In genomic region chr6:87668006-87668405, GRCh38 we compare ENCODE assay signal across 22 cellular contexts. TPM values are rescaled to one million over a fixed set of nuclear protein-coding genes. Genes with fewer than 3 reads are reported as not detected.
A peak's percentile ranks its signal among the peaks of the same experiment; 100 is the strongest.
DNase-seq lines count a peak whose midpoint lies in the region; ATAC-seq and TF ChIP-seq lines count a peak whose summit lies in the region.
"Had no signal": no experiment of that assay in that cellular context is flagged by ENCODE, and none has a peak within 500 bp of the region (broad histone marks: within the 10 kb centered on the region; RNA-seq: fewer than 3 reads in every experiment).

No MANE protein-coding gene starts in this region.

- TF ChIP-seq POLR2A in right lobe of liver (IDR thresholded peaks at IDR 0.05): no peak

- H3K36me3 ChIP-seq in SK-N-MC (ENCODE audit: insufficient read depth, low read length) (peaks cover 61% of the 10 kb centered on the region), right lobe of liver (no peaks in the 10 kb centered on the region), SK-N-SH (replicated peaks in 1 of 2; ENCODE audit: control insufficient read depth in 1 of 2, insufficient read depth in 2 of 2, low read length in 1 of 2) (peaks cover 51 to 58% of the 10 kb centered on the region in 2 experiments)
- H3K36me3 ChIP-seq in naive thymus-derived CD4-positive, alpha-beta T cell (ENCODE audit: control insufficient read depth in 2 of 3, insufficient read depth in 3 of 3, low read length in 3 of 3): peaks cover 0 to 27% (median 0%) of the 10 kb centered on the region in 3 experiments

- no peaks in the 10 kb centered on the region for H3K27me3 Mint-ChIP-seq in progenitor cell of endocrine pancreas
- H3K27me3 Mint-ChIP-seq in naive thymus-derived CD4-positive, alpha-beta T cell: no peaks in the 10 kb centered on the region
- H3K27me3 Mint-ChIP-seq: CD4-positive, alpha-beta T cell had no signal

- H3K4me1 ChIP-seq in right lobe of liver: peaks cover 0 to 84% (median 20%) of the 10 kb centered on the region in 4 donors
- H3K4me1 ChIP-seq in naive thymus-derived CD4-positive, alpha-beta T cell (ENCODE audit: control insufficient read depth in 2 of 2, insufficient read depth in 2 of 2, low read length in 2 of 2): no peaks in the 10 kb centered on the region
- H3K4me1 ChIP-seq in SK-N-SH (ENCODE audit: control insufficient read depth in 1 of 2, insufficient read depth in 2 of 2, low read depth in 1 of 2, low read length in 1 of 2): 0 out of 4 replicates have a peak, but pooled peaks cover 0 to 5% of the 10 kb centered on the region in 2 experiments
- H3K4me1 ChIP-seq: BE2C had no signal

- H3K9ac ChIP-seq in SK-N-MC (ENCODE audit: insufficient read length) (no peak overlapping the region), SK-N-SH (no peak overlapping the region)
- H3K9ac ChIP-seq: BLaER1 treated with 17β-estradiol and CSF1 and Interleukin-3, amounts not matched to agents 10 nM and 100 nM; GM23248 had no signal

- no peaks in the 10 kb centered on the region for H3K79me2 ChIP-seq in SK-N-SH (ENCODE audit: insufficient read depth)

- H3K36me3 Mint-ChIP-seq in progenitor cell of endocrine pancreas (ENCODE audit: insufficient read depth): peaks cover 14% of the 10 kb centered on the region
- peaks cover 3 to 37% (median 18%) of the 10 kb centered on the region in 5 donors for H3K36me3 Mint-ChIP-seq in naive thymus-derived CD4-positive, alpha-beta T cell

- peak overlapping the region; percentile 88 for H3K27ac Mint-ChIP-seq in progenitor cell of endocrine pancreas
- H3K27ac Mint-ChIP-seq in naive thymus-derived CD4-positive, alpha-beta T cell: peak overlapping the region in 2 of 9 donors; percentile 11 to 21
- H3K27ac Mint-ChIP-seq: CD4-positive, alpha-beta T cell had no signal

- no peak overlapping the region for H3K4me3 Mint-ChIP-seq in progenitor cell of endocrine pancreas (ENCODE audit: low read depth)
- H3K4me3 Mint-ChIP-seq in naive thymus-derived CD4-positive, alpha-beta T cell: no peak overlapping the region
- H3K4me3 Mint-ChIP-seq: CD14-positive monocyte; CD4-positive, alpha-beta T cell; CD8-positive, alpha-beta memory T cell had no signal

- CTCF ChIA-PET in naive thymus-derived CD4-positive, alpha-beta T cell (lab: Charles Lee): interaction anchor here (0.6 kb wide), 1 partner anchor 41 kb away, joined by 6 read pairs; no protein-coding TSS in a partner anchor
- CTCF ChIA-PET in SK-N-SH (lab: Yijun Ruan, JAX): no interaction called here

- H3K27me3 ChIP-seq in right lobe of liver: no peaks in the 10 kb centered on the region
- no peaks in the 10 kb centered on the region for H3K27me3 ChIP-seq in naive thymus-derived CD4-positive, alpha-beta T cell (ENCODE audit: control insufficient read depth in 2 of 2, insufficient read depth in 2 of 2, low read length in 2 of 2)
- H3K27me3 ChIP-seq in SK-N-SH (ENCODE audit: insufficient read depth): no peaks in the 10 kb centered on the region
- H3K27me3 ChIP-seq: BE2C; BLaER1 treated with 17β-estradiol and CSF1 and Interleukin-3, amounts not matched to agents 10 nM and 100 nM had no signal

- POLR2A ChIA-PET in naive thymus-derived CD4-positive, alpha-beta T cell (lab: Charles Lee): interaction anchor here (0.7 kb wide), 1 partner anchor 25 kb away, joined by 3 read pairs; no protein-coding TSS in a partner anchor
- POLR2A ChIA-PET in SK-N-SH (lab: Yijun Ruan, JAX): no interaction called here

- H3K9me3 ChIP-seq in SK-N-MC (ENCODE audit: low read depth, low read length): no peaks in the 10 kb centered on the region
- H3K9me3 ChIP-seq in right lobe of liver: no peaks in the 10 kb centered on the region
- H3K9me3 ChIP-seq in naive thymus-derived CD4-positive, alpha-beta T cell (ENCODE audit: control insufficient read depth in 2 of 3, low read length in 3 of 3): no peaks in the 10 kb centered on the region
- H3K9me3 ChIP-seq in SK-N-SH: no peaks in the 10 kb centered on the region
- H3K9me3 ChIP-seq: BE2C; BLaER1 treated with 17β-estradiol and CSF1 and Interleukin-3, amounts not matched to agents 10 nM and 100 nM had no signal

- no peaks in the 10 kb centered on the region for H3K9me3 Mint-ChIP-seq in progenitor cell of endocrine pancreas (ENCODE audit: low read depth)
- no peaks in the 10 kb centered on the region for H3K9me3 Mint-ChIP-seq in naive thymus-derived CD4-positive, alpha-beta T cell
- H3K9me3 Mint-ChIP-seq: CD14-positive monocyte; CD4-positive, alpha-beta T cell; CD8-positive, alpha-beta memory T cell had no signal

- intact Hi-C loops in right lobe of liver (cut with DNase I): no loop called here
- intact Hi-C loops in naive thymus-derived CD4-positive, alpha-beta T cell (cut with micrococcal nuclease): no loop called here

- peaks cover 15% of the 10 kb centered on the region for H3K4me1 Mint-ChIP-seq in progenitor cell of endocrine pancreas (ENCODE audit: low read depth)
- peaks cover 12 to 23% (median 16%) of the 10 kb centered on the region in 7 donors for H3K4me1 Mint-ChIP-seq in naive thymus-derived CD4-positive, alpha-beta T cell

- no peak overlapping the region for H3K4me3 ChIP-seq in SK-N-MC
- no peak overlapping the region for H3K4me3 ChIP-seq in right lobe of liver
- no peak overlapping the region for H3K4me3 ChIP-seq in naive thymus-derived CD4-positive, alpha-beta T cell (ENCODE audit: low read length)
- H3K4me3 ChIP-seq in SK-N-SH (ENCODE audit: low read depth in 2 of 2, low read length in 1 of 2): no peak overlapping the region
- H3K4me3 ChIP-seq: BLaER1 treated with 17β-estradiol and CSF1 and Interleukin-3, amounts not matched to agents 10 nM and 100 nM; GM23248 had no signal

- no peak overlapping the region for H2AFZ ChIP-seq in SK-N-SH (ENCODE audit: low read depth)
- H2AFZ ChIP-seq: GM23248 had no signal

- DNase-seq in SK-N-MC (ENCODE audit: low read depth, low spot score) (no peak), left lobe of liver (ENCODE audit: low spot score) (no peak), right lobe of liver (no peak), progenitor cell of endocrine pancreas (ENCODE audit: low spot score, unreplicated experiment) (no peak), SK-N-SH (no peak)
- DNase-seq in naive thymus-derived CD4-positive, alpha-beta T cell: no peak
- DNase-seq: AML-193; BE2C; CD4-positive, alpha-beta T cell; CD8-positive, alpha-beta memory T cell; DMS 273 treated with DMSO at 0.1 percent for 48 hours; DMS79; EL; GDM1; GM23248; H7; HCEC 1CT had no signal

- ATAC-seq in left lobe of liver (peak; percentile 13), right lobe of liver (peak in 3 of 4 donors; percentile 2 to 11 (median 4)), GM18873 (IDR thresholded peaks at IDR 0.05; ENCODE audit: low FRiP score, unreplicated experiment) (no peak), GM21390 (IDR thresholded peaks at IDR 0.05; ENCODE audit: unreplicated experiment) (no peak)
- ATAC-seq in naive thymus-derived CD4-positive, alpha-beta T cell: no peak

- H3F3A ChIP-seq in SK-N-SH (replicated peaks; ENCODE audit: insufficient read depth): peaks cover 13% of the 10 kb centered on the region

- 0 out of 2 replicates have a peak overlapping the region, but pooled peaks have one; percentile 16 for H3K27ac ChIP-seq in SK-N-MC
- peak overlapping the region; percentile 30 to 79 (median 41) for H3K27ac ChIP-seq in right lobe of liver
- no peak overlapping the region for H3K27ac ChIP-seq in naive thymus-derived CD4-positive, alpha-beta T cell (ENCODE audit: low read depth, low read length)
- no peak overlapping the region for H3K27ac ChIP-seq in SK-N-SH (ENCODE audit: low read depth in 2 of 2, low read length in 1 of 2)
- H3K27ac ChIP-seq: 22Rv1; BLaER1 treated with 17β-estradiol and CSF1 and Interleukin-3, amounts not matched to agents 10 nM and 100 nM; GM23248 had no signal

- no peaks in the 10 kb centered on the region for H3K9me2 ChIP-seq in SK-N-SH

- no peak for TF ChIP-seq CTCF in right lobe of liver (IDR thresholded peaks at IDR 0.05)
- no peak for TF ChIP-seq CTCF in progenitor cell of endocrine pancreas (IDR thresholded peaks at IDR 0.05; ENCODE audit: unreplicated experiment)
- no peak for TF ChIP-seq CTCF in SK-N-SH (IDR thresholded peaks at IDR 0.05)

- no peaks in the 10 kb centered on the region for H4K20me1 ChIP-seq in SK-N-SH (ENCODE audit: insufficient read depth)

- TF ChIP-seq EP300 in SK-N-SH (IDR thresholded peaks at IDR 0.05; ENCODE audit: borderline replicate concordance in 1 of 2, low read depth in 1 of 2, low read length in 1 of 2): no peak

- no peak overlapping the region for H3K4me2 ChIP-seq in SK-N-SH
- H3K4me2 ChIP-seq: BLaER1 treated with 17β-estradiol and CSF1 and Interleukin-3, amounts not matched to agents 10 nM and 100 nM had no signal

- no peak for TF ChIP-seq RAD21 in SK-N-SH (IDR thresholded peaks at IDR 0.05; ENCODE audit: low read length)

- 39% methylated on average over 2 of the region's 2 CpGs for WGBS in right lobe of liver (ENCODE audit: insufficient coverage, low coverage, low lambda C conversion rate, missing lambda C conversion rate)
- 93% methylated on average over 2 of the region's 2 CpGs for WGBS in SK-N-SH (ENCODE audit: low lambda C conversion rate)

TF ChIP-seq in SK-N-SH, 30 proteins besides CTCF, POLR2A, EP300 and RAD21 (continues in another document):
- TF ChIP-seq USF2 (IDR thresholded peaks at IDR 0.05; ENCODE audit: borderline replicate concordance, low read depth, low read length) (no peak), NRF1 (IDR thresholded peaks at IDR 0.05; ENCODE audit: low read depth, low read length) (no peak), SMC3 (IDR thresholded peaks at IDR 0.05; ENCODE audit: low read depth, low read length) (no peak), FOSL2 (IDR thresholded peaks at IDR 0.05; ENCODE audit: borderline replicate concordance, low read depth) (no peak), RFX5 (IDR thresholded peaks at IDR 0.05; ENCODE audit: low read length) (no peak), NFIC (IDR thresholded peaks at IDR 0.05; ENCODE audit: borderline replicate concordance) (no peak), GATA2 (CRISPR knock-in tag; IDR thresholded peaks at IDR 0.05) (no peak)

RNA-seq across cellular contexts. Expression of gene AKIRIN2, which starts 34.0 kb away (rescaled TPM):
- 16.6 TPM for total RNA-seq in left lobe of liver
- total RNA-seq in right lobe of liver: 10 to 100 TPM; 10.6 to 25.3 (median 18.6) TPM
- 77.8 and 86.3 TPM in 2 replicates for total RNA-seq in progenitor cell of endocrine pancreas
- 100 to 1,000 TPM in 1 of 5 experiments, 10 to 100 TPM in 4; 36.0 to 197 (median 57.4) TPM for total RNA-seq in naive thymus-derived CD4-positive, alpha-beta T cell
- 10 to 100 TPM; 28.8 to 38.5 TPM for polyA plus RNA-seq in naive thymus-derived CD4-positive, alpha-beta T cell
- polyA plus RNA-seq in SK-N-SH (2012; rRNA removed): 12.3 and 19.0 TPM in 2 replicates
- 28.5 and 31.7 TPM in 2 replicates for polyA plus RNA-seq in SK-N-SH (2012; cell fraction: cytosol; rRNA removed)
- polyA plus RNA-seq in SK-N-SH (2012; cell fraction: nucleus; rRNA removed): 22.4 and 25.4 TPM in 2 replicates

Comparison
In these comparisons a context has a peak if more than half of its experiments do, and no peak if none do; other contexts are left out.
1. H3K27ac ChIP-seq: peak in SK-N-MC (single experiment) and right lobe of liver (3 of 3); none in naive thymus-derived CD4-positive, alpha-beta T cell (single experiment) and SK-N-SH (0 of 2).
2. ATAC-seq: peak in left lobe of liver (single experiment) and right lobe of liver (3 of 4); none in naive thymus-derived CD4-positive, alpha-beta T cell (single experiment), GM18873 (single experiment) and GM21390 (single experiment).